10 cellular contexts compared by ENCODE assay signal in the genomic region with DNA sequence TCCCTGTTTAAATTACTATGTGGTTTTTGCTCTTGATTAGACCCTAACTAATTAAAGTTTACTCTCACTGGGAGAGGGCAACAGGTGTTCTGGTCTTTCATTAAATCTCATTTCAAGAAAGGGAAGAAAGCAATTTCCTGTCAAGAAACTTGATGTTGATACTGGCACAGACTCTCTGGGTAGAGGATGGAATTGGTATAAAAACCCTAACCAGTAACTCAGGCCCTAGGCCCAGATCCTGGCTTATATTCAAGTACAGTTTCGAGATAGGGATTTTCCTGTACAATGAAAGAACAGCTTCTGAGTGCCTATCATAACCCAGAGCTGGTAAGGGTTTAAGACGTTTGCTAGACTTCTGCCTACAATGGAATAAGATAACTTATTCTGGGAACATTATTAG.
DNase-seq lines count a peak whose midpoint lies in the region; ATAC-seq and TF ChIP-seq lines count a peak whose summit lies in the region.
"Had no signal": no experiment of that assay in that cellular context is flagged by ENCODE, and none has a peak within 500 bp of the region (broad histone marks: within the 10 kb centered on the region; RNA-seq: fewer than 3 reads in every experiment).

No MANE protein-coding gene starts in this region.

- WGBS in thyroid gland, 2 donors: 64 to 71% methylated on average over 2 of the region's 2 CpGs

- TF ChIP-seq POLR2A in thyroid gland (IDR thresholded peaks at IDR 0.05) (no peak), Peyer's patch (IDR thresholded peaks at IDR 0.05) (no peak)

- intact Hi-C loops in thyroid gland (cut with DNase I): no loop called here

- peak overlapping the region; percentile 22 for H3K4me3 Mint-ChIP-seq in activated T-cell treated with anti-CD3 and anti-CD28 coated beads, Interleukin-2, amount 50 U/mL, for 4 hours
- H3K4me3 Mint-ChIP-seq in activated T-helper 17 cell treated with anti-CD3 and anti-CD28 coated beads, Interleukin-2, amount 50 U/mL, for 72 hours: peak overlapping the region; percentile 66
- H3K4me3 Mint-ChIP-seq in mesothelial cell of epicardium: no peak overlapping the region

- H3K4me1 Mint-ChIP-seq in activated T-cell treated with anti-CD3 and anti-CD28 coated beads, Interleukin-2, amount 50 U/mL, for 4 hours (ENCODE audit: low read depth): peaks cover 29% of the 10 kb centered on the region
- peaks cover 17% of the 10 kb centered on the region for H3K4me1 Mint-ChIP-seq in activated T-helper 17 cell treated with anti-CD3 and anti-CD28 coated beads, Interleukin-2, amount 50 U/mL, for 72 hours
- peaks cover 3% of the 10 kb centered on the region for H3K4me1 Mint-ChIP-seq in mesothelial cell of epicardium

- H3K27ac ChIP-seq in thyroid gland (peak overlapping the region in 2 of 3 donors; percentile 6 to 60), Peyer's patch (peak overlapping the region in 2 of 4 donors; percentile 25 to 49)

- H3K9me3 ChIP-seq in thyroid gland (no peaks in the 10 kb centered on the region), Peyer's patch (peaks cover 0 to 4% (median 0%) of the 10 kb centered on the region in 4 donors), MG63 (no peaks in the 10 kb centered on the region)

- peaks cover 5% of the 10 kb centered on the region for H3K9me3 Mint-ChIP-seq in activated T-cell treated with anti-CD3 and anti-CD28 coated beads, Interleukin-2, amount 50 U/mL, for 4 hours
- no peaks in the 10 kb centered on the region for H3K9me3 Mint-ChIP-seq in activated T-helper 17 cell treated with anti-CD3 and anti-CD28 coated beads, Interleukin-2, amount 50 U/mL, for 72 hours
- H3K9me3 Mint-ChIP-seq in mesothelial cell of epicardium: peaks cover 19% of the 10 kb centered on the region

- peaks cover 5 to 8% of the 10 kb centered on the region in 2 donors for H3K4me1 ChIP-seq in thyroid gland
- H3K4me1 ChIP-seq in Peyer's patch: no peaks in the 10 kb centered on the region

- TF ChIP-seq CTCF in thyroid gland (IDR thresholded peaks at IDR 0.05) (no peak), Peyer's patch (IDR thresholded peaks at IDR 0.05) (no peak), mesothelial cell of epicardium (IDR thresholded peaks at IDR 0.05; ENCODE audit: unreplicated experiment) (no peak)

- H3K36me3 ChIP-seq in thyroid gland (no peaks in the 10 kb centered on the region), Peyer's patch (no peaks in the 10 kb centered on the region), MG63 (no peaks in the 10 kb centered on the region; the same call in 1 of the 2 replicates)

- no peaks in the 10 kb centered on the region for H3K27me3 Mint-ChIP-seq in activated T-cell treated with anti-CD3 and anti-CD28 coated beads, Interleukin-2, amount 50 U/mL, for 4 hours (ENCODE audit: low read depth)
- H3K27me3 Mint-ChIP-seq in activated T-helper 17 cell treated with anti-CD3 and anti-CD28 coated beads, Interleukin-2, amount 50 U/mL, for 72 hours: no peaks in the 10 kb centered on the region
- no peaks in the 10 kb centered on the region for H3K27me3 Mint-ChIP-seq in mesothelial cell of epicardium (ENCODE audit: low read depth)

- no peaks in the 10 kb centered on the region for H3K27me3 ChIP-seq in thyroid gland
- no peaks in the 10 kb centered on the region for H3K27me3 ChIP-seq in Peyer's patch
- H3K27me3 ChIP-seq in MG63: no peaks in the 10 kb centered on the region

- peak in 1 of 2 donors; percentile 7 for ATAC-seq in activated T-cell treated with anti-CD3 and anti-CD28 coated beads, Interleukin-2, amount 50 U/mL, for 4 hours
- peak; percentile 51 for ATAC-seq in HG03064 (IDR thresholded peaks at IDR 0.05; ENCODE audit: low read depth, unreplicated experiment)
- ATAC-seq in activated T-helper 17 cell treated with anti-CD3 and anti-CD28 coated beads, Interleukin-2, amount 50 U/mL, for 72 hours (replicated peaks): peak; percentile 55

- H3K4me3 ChIP-seq in thyroid gland (replicated peaks in 1 of 3): no peak overlapping the region
- no peak overlapping the region for H3K4me3 ChIP-seq in Peyer's patch
- no peak overlapping the region for H3K4me3 ChIP-seq in MG63

- H3K27ac Mint-ChIP-seq in activated T-helper 17 cell treated with anti-CD3 and anti-CD28 coated beads, Interleukin-2, amount 50 U/mL, for 72 hours: peak overlapping the region; percentile 79
- H3K27ac Mint-ChIP-seq in mesothelial cell of epicardium: no peak overlapping the region

- peaks cover 18% of the 10 kb centered on the region for H3K36me3 Mint-ChIP-seq in activated T-cell treated with anti-CD3 and anti-CD28 coated beads, Interleukin-2, amount 50 U/mL, for 4 hours (ENCODE audit: insufficient read depth)
- H3K36me3 Mint-ChIP-seq in activated T-helper 17 cell treated with anti-CD3 and anti-CD28 coated beads, Interleukin-2, amount 50 U/mL, for 72 hours (ENCODE audit: low read depth): peaks cover 6% of the 10 kb centered on the region
- peaks cover 39% of the 10 kb centered on the region for H3K36me3 Mint-ChIP-seq in mesothelial cell of epicardium

- no peak for DNase-seq in activated T-cell treated with anti-CD3 and anti-CD28 coated beads, Interleukin-2, amount 50 U/mL, for 4 hours
- no peak for DNase-seq in activated T-cell treated with anti-CD3 and anti-CD28 coated beads, Interleukin-2, amount 50 U/mL, for 1 hour
- DNase-seq in thyroid gland (no peak), Peyer's patch (no peak), mesothelial cell of epicardium (ENCODE audit: low spot score in 2 of 2, unreplicated experiment in 2 of 2) (no peak), MG63 (no peak)
- DNase-seq: effector CD4-positive, alpha-beta T cell; NCI-H1694 had no signal
